8 cellular contexts compared by ENCODE assay signal in the genomic region with DNA sequence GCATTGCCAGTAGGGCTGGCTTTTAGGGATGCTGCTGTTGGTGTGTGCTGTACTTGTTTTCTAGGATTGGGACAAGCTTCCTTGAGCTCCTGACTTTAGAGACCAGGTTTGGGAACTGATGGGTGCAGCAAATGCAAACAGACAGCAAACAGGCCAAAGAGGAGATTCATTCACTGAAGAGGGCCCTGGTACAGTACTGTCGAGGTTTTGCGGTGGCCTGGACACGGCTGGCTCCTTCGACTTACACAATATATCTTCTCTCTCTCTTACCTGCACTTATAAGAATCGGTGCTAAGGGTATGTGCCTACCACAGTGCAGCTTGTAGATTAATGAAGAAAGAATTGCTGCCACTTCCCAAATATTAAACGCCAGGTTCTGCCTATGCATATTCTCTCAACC. TPM values are rescaled to one million over a fixed set of nuclear protein-coding genes. Genes with fewer than 3 reads are reported as not detected.
DNase-seq lines count a peak whose midpoint lies in the region; ATAC-seq and TF ChIP-seq lines count a peak whose summit lies in the region.

No MANE protein-coding gene starts in this region.

- H3K4me3 ChIP-seq in BLaER1 treated with 17β-estradiol and CSF1 and Interleukin-3, amounts not matched to agents 10 nM and 100 nM: peak overlapping the region; percentile 58 to 89 (median 74)
- H3K4me3 ChIP-seq in NT2/D1 (ENCODE audit: insufficient read length, low read depth): peak overlapping the region; percentile 98
- peak overlapping the region; percentile 81 for H3K4me3 ChIP-seq in endocrine pancreas (ENCODE audit: control insufficient read depth, insufficient read depth, low read length)

- H3K36me3 ChIP-seq in BLaER1 treated with 17β-estradiol and CSF1 and Interleukin-3, amounts not matched to agents 10 nM and 100 nM: no peaks in the 10 kb centered on the region
- H3K36me3 ChIP-seq in NT2/D1 (ENCODE audit: insufficient read depth, insufficient read length, low read length): no peaks in the 10 kb centered on the region
- no peaks in the 10 kb centered on the region for H3K36me3 ChIP-seq in endocrine pancreas (ENCODE audit: control insufficient read depth, insufficient read depth, low read length)

- H3K9me3 ChIP-seq in BLaER1 treated with 17β-estradiol and CSF1 and Interleukin-3, amounts not matched to agents 10 nM and 100 nM (replicated peaks in 1 of 11): no peaks in the 10 kb centered on the region
- H3K9me3 ChIP-seq in NT2/D1 (ENCODE audit: insufficient read depth, low read length) (no peaks in the 10 kb centered on the region), endocrine pancreas (ENCODE audit: control insufficient read depth, low read length) (no peaks in the 10 kb centered on the region)

- no peak for TF ChIP-seq CTCF in neural crest cell (conservative IDR thresholded peaks at IDR 0.05)

- DNase-seq in NT2/D1 (ENCODE audit: low read depth, low spot score): no peak
- no peak for DNase-seq in neural crest cell (ENCODE audit: low read depth, low spot score)
- DNase-seq in G401 (ENCODE audit: low spot score): no peak
- DNase-seq in GM19238 (ENCODE audit: insufficient read length, low spot score): no peak
- DNase-seq in stimulated activated naive CD4-positive, alpha-beta T cell treated with Interleukin-2 at 50 U/mL for 16 hours (lab: John Stamatoyannopoulos, UW): no peak

- H3K27ac Mint-ChIP-seq in neural crest cell (ENCODE audit: unreplicated experiment): no peak overlapping the region

- H3K27me3 ChIP-seq in BLaER1 treated with 17β-estradiol and CSF1 and Interleukin-3, amounts not matched to agents 10 nM and 100 nM: no peaks in the 10 kb centered on the region; a peak in 2 of 22 replicates
- H3K27me3 ChIP-seq in NT2/D1 (ENCODE audit: insufficient read depth, insufficient read length): no peaks in the 10 kb centered on the region
- no peaks in the 10 kb centered on the region for H3K27me3 ChIP-seq in endocrine pancreas (ENCODE audit: control insufficient read depth, insufficient read depth, low read length)

- no peaks in the 10 kb centered on the region for H3K27me3 Mint-ChIP-seq in neural crest cell (ENCODE audit: low read depth)

- H3K4me1 Mint-ChIP-seq in neural crest cell: peaks cover 41% of the 10 kb centered on the region

- ATAC-seq in HG02623 (IDR thresholded peaks at IDR 0.05; ENCODE audit: unreplicated experiment): no peak

- no peaks in the 10 kb centered on the region for H3K9me3 Mint-ChIP-seq in neural crest cell

- H3K36me3 Mint-ChIP-seq in neural crest cell (ENCODE audit: low read depth): no peaks in the 10 kb centered on the region

- peaks cover 9 to 30% (median 18%) of the 10 kb centered on the region in 10 experiments for H3K4me1 ChIP-seq in BLaER1 treated with 17β-estradiol and CSF1 and Interleukin-3, amounts not matched to agents 10 nM and 100 nM
- H3K4me1 ChIP-seq in NT2/D1 (ENCODE audit: insufficient read depth, insufficient read length) (peaks cover 2% of the 10 kb centered on the region), endocrine pancreas (ENCODE audit: control insufficient read depth, insufficient read depth, low read length) (peaks cover under 1% of the 10 kb centered on the region)

- in situ Hi-C loops in G401 (cut with HindIII; ENCODE audit: low sequenced_read_pairs): no loop called here

- H3K9ac ChIP-seq in BLaER1 treated with 17β-estradiol and CSF1 and Interleukin-3, amounts not matched to agents 10 nM and 100 nM: peak overlapping the region; percentile 76 to 89 (median 84)
- H3K9ac ChIP-seq in NT2/D1 (ENCODE audit: insufficient read length, low read depth) (peak overlapping the region; percentile 96), endocrine pancreas (ENCODE audit: control insufficient read depth, insufficient read depth, low read length) (peak overlapping the region; percentile 94)

- H3K27ac ChIP-seq in BLaER1 treated with 17β-estradiol and CSF1 and Interleukin-3, amounts not matched to agents 10 nM and 100 nM: peak overlapping the region in 10 of 11 experiments; percentile 69 to 83 (median 80); a peak in 20 of 22 replicates

- H4K20me1 ChIP-seq in BLaER1 treated with 17β-estradiol and CSF1 and Interleukin-3, amounts not matched to agents 10 nM and 100 nM: no peaks in the 10 kb centered on the region

- H3K4me2 ChIP-seq in BLaER1 treated with 17β-estradiol and CSF1 and Interleukin-3, amounts not matched to agents 10 nM and 100 nM: peak overlapping the region; percentile 69 to 97 (median 91)

- H3K4me3 Mint-ChIP-seq in neural crest cell: peak overlapping the region; percentile 90

RNA-seq across cellular contexts. Expression of a gene that starts 44.6 kb away (rescaled TPM):
- 175 and 176 TPM in 2 replicates for total RNA-seq in neural crest cell
- 99.3 and 135 TPM in 2 replicates for total RNA-seq in G401 (2014; rRNA removed; shearing (Covaris generic))
